ENCODE assay signal across 1 cellular context in genomic region chr9:127802576-127803443, GRCh38.
TF ChIP-seq lines count a peak whose summit lies in the region.

Gene FPGS (plus strand): TSS chr9:127802882. CDS start chr9:127802925, 43 bp downstream.

TF ChIP-seq in HepG2, 621 proteins besides CTCF, POLR2A, EP300 and RAD21 (continued from another document and continues in another):
- TF ChIP-seq MYPOP (CRISPR knock-in tag; IDR thresholded peaks at IDR 0.05): peak; percentile 88
- no peak for TF ChIP-seq AGO1 (IDR thresholded peaks at IDR 0.05; ENCODE audit: low read depth, low read length, poor library complexity, severe bottlenecking)
- TF ChIP-seq PAWR (CRISPR knock-in tag; IDR thresholded peaks at IDR 0.05; ENCODE audit: borderline replicate concordance): no peak
- TF ChIP-seq STAT5B (CRISPR knock-in tag; IDR thresholded peaks at IDR 0.05): peak; percentile 72; the same call in 1 of the 2 replicates
- no peak for TF ChIP-seq U2AF2 (IDR thresholded peaks at IDR 0.05; ENCODE audit: low read depth, low read length)
- TF ChIP-seq ZNF747 (CRISPR knock-in tag; IDR thresholded peaks at IDR 0.05; ENCODE audit: borderline replicate concordance): peak; percentile 71; the same call in 1 of the 2 replicates
- TF ChIP-seq ZFX (CRISPR knock-in tag; IDR thresholded peaks at IDR 0.05; ENCODE audit: low read depth): peak; percentile 99
- TF ChIP-seq ELK4 (CRISPR knock-in tag; IDR thresholded peaks at IDR 0.05; ENCODE audit: borderline replicate concordance): no peak
- peak; percentile 83 for TF ChIP-seq SALL1 (CRISPR knock-in tag; IDR thresholded peaks at IDR 0.05)
- TF ChIP-seq ZKSCAN1 (IDR thresholded peaks at IDR 0.05; ENCODE audit: low read length): no peak
- TF ChIP-seq PHF21A (CRISPR knock-in tag; IDR thresholded peaks at IDR 0.05): peak; percentile 62
- peak; percentile 84; the same call in 1 of the 2 replicates for TF ChIP-seq ZNF253 (CRISPR knock-in tag; IDR thresholded peaks at IDR 0.05; ENCODE audit: borderline replicate concordance)
- TF ChIP-seq CENPX (CRISPR knock-in tag; IDR thresholded peaks at IDR 0.05): no peak
- no peak for TF ChIP-seq MTA3 (CRISPR knock-in tag; IDR thresholded peaks at IDR 0.05)
- no peak for TF ChIP-seq CEBPB (IDR thresholded peaks at IDR 0.05; ENCODE audit: borderline replicate concordance, low read depth, low read length)
- peak; percentile 84 for TF ChIP-seq ZNF430 (CRISPR knock-in tag; IDR thresholded peaks at IDR 0.05)
- TF ChIP-seq SATB2 (CRISPR knock-in tag; IDR thresholded peaks at IDR 0.05): no peak
- TF ChIP-seq ZFAT (CRISPR knock-in tag; conservative IDR thresholded peaks at IDR 0.05): no peak
- TF ChIP-seq PBX2 (CRISPR knock-in tag; IDR thresholded peaks at IDR 0.05): no peak
- no peak for TF ChIP-seq HMGA1 (CRISPR knock-in tag; conservative IDR thresholded peaks at IDR 0.05)
- TF ChIP-seq KDM5A (IDR thresholded peaks at IDR 0.05; ENCODE audit: borderline replicate concordance, low read length): peak; percentile 62
- TF ChIP-seq TMF1 (CRISPR knock-in tag; IDR thresholded peaks at IDR 0.05; ENCODE audit: low read depth): 0 out of 2 replicates have a peak, but pooled peaks have one; percentile 34
- peak; percentile 76 for TF ChIP-seq ARHGAP35 (CRISPR knock-in tag; IDR thresholded peaks at IDR 0.05; ENCODE audit: borderline replicate concordance)
- TF ChIP-seq NR2F1 (CRISPR knock-in tag; IDR thresholded peaks at IDR 0.05): peak in 1 of 2 experiments; percentile 28; a peak in 1 of 4 replicates
- no peak for TF ChIP-seq MLXIP (CRISPR knock-in tag; IDR thresholded peaks at IDR 0.05; ENCODE audit: borderline replicate concordance)
- no peak for TF ChIP-seq MTA1 (CRISPR knock-in tag; IDR thresholded peaks at IDR 0.05; ENCODE audit: borderline replicate concordance)
- no peak for TF ChIP-seq RBAK (CRISPR knock-in tag; IDR thresholded peaks at IDR 0.05)
- no peak for TF ChIP-seq KDM1A (CRISPR knock-in tag; IDR thresholded peaks at IDR 0.05)
- no peak for TF ChIP-seq SMYD3 (CRISPR knock-in tag; IDR thresholded peaks at IDR 0.05)
- TF ChIP-seq SKI (IDR thresholded peaks at IDR 0.05; ENCODE audit: partially characterized antibody): peak; percentile 73
- no peak for TF ChIP-seq SMARCE1 (IDR thresholded peaks at IDR 0.05; ENCODE audit: borderline replicate concordance)
- TF ChIP-seq ZFP36L1 (CRISPR knock-in tag; IDR thresholded peaks at IDR 0.05): peak; percentile 64; the same call in 1 of the 2 replicates
- no peak; the same call in 1 of the 2 replicates for TF ChIP-seq NCOA2 (CRISPR knock-in tag; IDR thresholded peaks at IDR 0.05)
- TF ChIP-seq TAF15 (IDR thresholded peaks at IDR 0.05; ENCODE audit: low read depth, low read length, poor library complexity, severe bottlenecking): no peak
- TF ChIP-seq ZNF354B (CRISPR knock-in tag; IDR thresholded peaks at IDR 0.05): no peak
- peak; percentile 28 for TF ChIP-seq MED8 (CRISPR knock-in tag; IDR thresholded peaks at IDR 0.05; ENCODE audit: insufficient replicate concordance)
- TF ChIP-seq ISX (CRISPR knock-in tag; conservative IDR thresholded peaks at IDR 0.05): 0 out of 2 replicates have a peak, but pooled peaks have one; percentile 51
- TF ChIP-seq POGZ (CRISPR knock-in tag; IDR thresholded peaks at IDR 0.05): peak; percentile 60; the same call in 1 of the 2 replicates
- TF ChIP-seq ZNF143 (CRISPR knock-in tag; IDR thresholded peaks at IDR 0.05): peak; percentile 80
- TF ChIP-seq ATF4 (CRISPR knock-in tag; IDR thresholded peaks at IDR 0.05): peak in 1 of 2 experiments; percentile 39; a peak in 1 of 4 replicates
- TF ChIP-seq TOE1 (CRISPR knock-in tag; IDR thresholded peaks at IDR 0.05): no peak
- TF ChIP-seq ZBTB1 (CRISPR knock-in tag; IDR thresholded peaks at IDR 0.05; ENCODE audit: borderline replicate concordance): no peak
- TF ChIP-seq MTERF4 (CRISPR knock-in tag; IDR thresholded peaks at IDR 0.05): no peak; the same call in 1 of the 2 replicates
- TF ChIP-seq EHMT2 (IDR thresholded peaks at IDR 0.05; ENCODE audit: borderline replicate concordance, low read depth, low read length): no peak
- no peak for TF ChIP-seq SNAPC2 (CRISPR knock-in tag; IDR thresholded peaks at IDR 0.05)
- no peak for TF ChIP-seq MIER2 (CRISPR knock-in tag; IDR thresholded peaks at IDR 0.05)
- TF ChIP-seq MAFG (CRISPR knock-in tag; IDR thresholded peaks at IDR 0.05): no peak
- peak; percentile 79 for TF ChIP-seq ELF1 (CRISPR knock-in tag; IDR thresholded peaks at IDR 0.05)
- peak; percentile 42; the same call in 1 of the 2 replicates for TF ChIP-seq ZNF343 (CRISPR knock-in tag; IDR thresholded peaks at IDR 0.05)
- TF ChIP-seq PHF5A (CRISPR knock-in tag; IDR thresholded peaks at IDR 0.05; ENCODE audit: low read depth, unreplicated experiment): no peak
- TF ChIP-seq ETS1 (CRISPR knock-in tag; IDR thresholded peaks at IDR 0.05): 0 out of 2 replicates have a peak, but pooled peaks have one; percentile 60
- TF ChIP-seq ZNF782 (CRISPR knock-in tag; IDR thresholded peaks at IDR 0.05; ENCODE audit: borderline replicate concordance): peak; percentile 73
- no peak for TF ChIP-seq HOXA7 (CRISPR knock-in tag; IDR thresholded peaks at IDR 0.05)
- TF ChIP-seq ATF1 (CRISPR knock-in tag; IDR thresholded peaks at IDR 0.05): no peak
- peak; percentile 88; the same call in 1 of the 2 replicates for TF ChIP-seq ZNF710 (CRISPR knock-in tag; IDR thresholded peaks at IDR 0.05; ENCODE audit: borderline replicate concordance)
- TF ChIP-seq TIGD3 (CRISPR knock-in tag; IDR thresholded peaks at IDR 0.05; ENCODE audit: borderline replicate concordance): no peak
- TF ChIP-seq ZNF749 (CRISPR knock-in tag; IDR thresholded peaks at IDR 0.05; ENCODE audit: borderline replicate concordance): peak; percentile 94
- TF ChIP-seq ZC3H4 (CRISPR knock-in tag; IDR thresholded peaks at IDR 0.05; ENCODE audit: borderline replicate concordance): no peak
- no peak for TF ChIP-seq ZNF737 (CRISPR knock-in tag; IDR thresholded peaks at IDR 0.05; ENCODE audit: borderline replicate concordance)
- no peak for TF ChIP-seq DNMT3B (CRISPR knock-in tag; conservative IDR thresholded peaks at IDR 0.05)
- peak; percentile 93 for TF ChIP-seq CCDC6 (CRISPR knock-in tag; IDR thresholded peaks at IDR 0.05)
- TF ChIP-seq ARID2 (CRISPR knock-in tag; IDR thresholded peaks at IDR 0.05; ENCODE audit: borderline replicate concordance): no peak
- no peak for TF ChIP-seq MTF1 (CRISPR knock-in tag; IDR thresholded peaks at IDR 0.05)
- TF ChIP-seq ZNF570 (CRISPR knock-in tag; IDR thresholded peaks at IDR 0.05; ENCODE audit: borderline replicate concordance): no peak
